Comparison of ENCODE assay signal across 8 cellular contexts in genomic region chr6:15399651-15400470, GRCh38.
A peak's percentile ranks its signal among the peaks of the same experiment; 100 is the strongest.
DNase-seq lines count a peak whose midpoint lies in the region; ATAC-seq and TF ChIP-seq lines count a peak whose summit lies in the region.

No MANE protein-coding gene starts in this region.

- DNase-seq in COLO829 (ENCODE audit: low spot score) = peak; percentile 79
- peak; percentile 51 for DNase-seq in NB4 (ENCODE audit: low read depth)
- DNase-seq in activated naive CD8-positive, alpha-beta T cell treated with anti-CD3 and anti-CD28 coated beads for 36 hours = no peak
- peak; percentile 82 for DNase-seq in cardiac septum (ENCODE audit: low spot score)
- DNase-seq in posterior vena cava (ENCODE audit: low spot score) = peak; percentile 83

- peak overlapping the region; percentile 9 for H3K4me3 ChIP-seq in NB4 (ENCODE audit: low read depth, low read length)

- intact Hi-C loops in cardiac septum (cut with DNase I) (loop anchor here (2.0 to 5.0 kb wide), 2 partner anchors 29 to 153 kb away; partner anchors contain the start of gene JARID2), posterior vena cava (cut with DNase I) (loop anchor here in 1 of 2 donors (10.0 kb wide), 1 partner anchor 1185 kb away; no protein-coding TSS in a partner anchor)

- TF ChIP-seq CTCF in NB4 (IDR thresholded peaks at IDR 0.05; ENCODE audit: low read depth, low read length) = no peak

- H3K9me3 Mint-ChIP-seq in activated naive CD8-positive, alpha-beta T cell treated with anti-CD3 and anti-CD28 coated beads for 36 hours = no peaks in the 10 kb centered on the region

- no peak for ATAC-seq in GM21529 (IDR thresholded peaks at IDR 0.05; ENCODE audit: unreplicated experiment)
- no peak for ATAC-seq in GM21717 (IDR thresholded peaks at IDR 0.05; ENCODE audit: unreplicated experiment)
- ATAC-seq in GM19035 (IDR thresholded peaks at IDR 0.05; ENCODE audit: unreplicated experiment) = no peak

- peak overlapping the region; percentile 75 for H3K4me3 Mint-ChIP-seq in activated naive CD8-positive, alpha-beta T cell treated with anti-CD3 and anti-CD28 coated beads for 36 hours

- no peaks in the 10 kb centered on the region for H3K27me3 Mint-ChIP-seq in activated naive CD8-positive, alpha-beta T cell treated with anti-CD3 and anti-CD28 coated beads for 36 hours

- TF ChIP-seq POLR2A in NB4 (IDR thresholded peaks at IDR 0.05; ENCODE audit: extremely low read depth, insufficient read length) = no peak

- peak overlapping the region; percentile 83 for H3K27ac Mint-ChIP-seq in activated naive CD8-positive, alpha-beta T cell treated with anti-CD3 and anti-CD28 coated beads for 36 hours

- H3K4me1 Mint-ChIP-seq in activated naive CD8-positive, alpha-beta T cell treated with anti-CD3 and anti-CD28 coated beads for 36 hours = peaks cover 73% of the 10 kb centered on the region

- H3K36me3 Mint-ChIP-seq in activated naive CD8-positive, alpha-beta T cell treated with anti-CD3 and anti-CD28 coated beads for 36 hours = peaks cover 5% of the 10 kb centered on the region
